ENCODE assay signal across 24 cellular contexts in the genomic region with DNA sequence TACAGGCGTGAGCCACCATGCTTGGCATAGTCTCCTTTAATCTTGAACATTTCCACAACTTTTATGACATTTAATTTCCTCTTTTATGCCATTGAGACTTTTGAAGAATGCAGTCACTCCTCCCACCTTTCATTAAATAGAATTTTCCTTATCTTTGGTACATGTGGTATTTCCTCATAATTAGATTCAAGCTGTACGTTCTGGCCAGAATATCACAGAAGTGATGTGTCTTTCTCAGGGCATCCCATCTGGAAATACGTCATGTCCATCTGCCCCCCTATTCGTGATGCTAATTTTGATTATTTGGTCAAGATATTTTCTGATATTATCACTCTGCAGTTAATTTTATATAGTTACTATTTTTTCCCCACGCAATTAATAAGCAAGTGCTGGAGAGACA.
"Had no signal": no experiment of that assay in that cellular context is flagged by ENCODE, and none has a peak within 500 bp of the region (broad histone marks: within the 10 kb centered on the region; RNA-seq: fewer than 3 reads in every experiment).

No MANE protein-coding gene starts in this region.

- ATAC-seq: activated naive CD4-positive, alpha-beta T cell treated with anti-CD3 and anti-CD28 coated beads, Interleukin-2, amount 50 U/mL, for 72 hours; left colon; right lobe of liver; stimulated activated naive CD8-positive, alpha-beta T cell treated with anti-CD3 and anti-CD28 coated beads, Interleukin-15, Interleukin-2, amounts not matched to agents 100 U/mL and 50 U/mL, for 24 hours had no signal

- H3K36me3 Mint-ChIP-seq: brain had no signal

- DNase-seq: activated CD4-positive, alpha-beta memory T cell treated with anti-CD3 and anti-CD28 coated beads for 36 hours; activated CD4-positive, alpha-beta T cell treated with anti-CD3 and anti-CD28 coated beads, Interleukin-2, amount 10 ng/mL, durations not matched to agents 24 days and 14 days; activated CD4-positive, CD25-positive, alpha-beta regulatory T cell treated with anti-CD3 and anti-CD28 coated beads, Interleukin-2, amount 50 U/mL, for 72 hours; activated CD8-positive, alpha-beta memory T cell treated with anti-CD3 and anti-CD28 coated beads, Interleukin-2, amount 50 U/mL, for 4 hours; activated effector memory CD4-positive, alpha-beta T cell treated with anti-CD3 and anti-CD28 coated beads, Interleukin-2, amount 50 U/mL, for 16 hours; activated T-cell treated with anti-CD3 and anti-CD28 coated beads, Interleukin-2, amount 50 U/mL, for 1 hour; cortex of kidney; head of caudate nucleus; hippocampal formation; kidney; left colon; mammary epithelial cell; naive B cell; posterior cingulate gyrus; right lobe of liver; stimulated activated CD4-positive, alpha-beta T cell treated with anti-CD3 and anti-CD28 coated beads, Interleukin-12 subunit alpha, Interleukin-12 subunit beta, amount 100 ng/mL, for 4 hours; stimulated activated CD4-positive, alpha-beta T cell treated with anti-CD3 and anti-CD28 coated beads, Interleukin-4, amount 100 ng/mL, for 1 hour; stimulated activated naive CD8-positive, alpha-beta T cell treated with anti-CD3 and anti-CD28 coated beads, Interleukin-15, Interleukin-2, amounts not matched to agents 100 U/mL and 50 U/mL, for 24 hours; T-helper 1 cell; testis; transverse colon had no signal

- H3K27me3 Mint-ChIP-seq: activated CD4-positive, alpha-beta memory T cell treated with anti-CD3 and anti-CD28 coated beads for 36 hours; activated CD4-positive, alpha-beta T cell treated with anti-CD3 and anti-CD28 coated beads, Interleukin-2, amount 10 ng/mL, durations not matched to agents 24 days and 14 days; naive B cell had no signal

- H3K4me3 Mint-ChIP-seq: activated CD4-positive, alpha-beta memory T cell treated with anti-CD3 and anti-CD28 coated beads for 36 hours; activated CD4-positive, alpha-beta T cell treated with anti-CD3 and anti-CD28 coated beads, Interleukin-2, amount 10 ng/mL, durations not matched to agents 24 days and 14 days; activated T-helper 1 cell treated with anti-CD3 and anti-CD28 coated beads, Interleukin-12 subunit alpha, Interleukin-12 subunit beta, Interleukin-2, Interleukin-4 antibody, amounts not matched to agents 30 ng/mL and 10 ng/mL and 1 ng/mL, durations not matched to agents 14 hours and 24 hours and 36 hours; brain had no signal

- H3K9me3 Mint-ChIP-seq: activated CD4-positive, alpha-beta memory T cell treated with anti-CD3 and anti-CD28 coated beads for 36 hours; activated CD4-positive, alpha-beta T cell treated with anti-CD3 and anti-CD28 coated beads, Interleukin-2, amount 10 ng/mL, durations not matched to agents 24 days and 14 days; activated naive CD4-positive, alpha-beta T cell treated with anti-CD3 and anti-CD28 coated beads, Interleukin-2, amount 50 U/mL, for 72 hours; activated T-helper 1 cell treated with anti-CD3 and anti-CD28 coated beads, Interleukin-12 subunit alpha, Interleukin-12 subunit beta, Interleukin-2, Interleukin-4 antibody, amounts not matched to agents 30 ng/mL and 10 ng/mL and 1 ng/mL, durations not matched to agents 14 hours and 24 hours and 36 hours; brain; naive B cell had no signal

- H3K27ac Mint-ChIP-seq: activated CD4-positive, alpha-beta memory T cell treated with anti-CD3 and anti-CD28 coated beads for 36 hours; activated CD4-positive, alpha-beta T cell treated with anti-CD3 and anti-CD28 coated beads, Interleukin-2, amount 10 ng/mL, durations not matched to agents 24 days and 14 days; activated naive CD4-positive, alpha-beta T cell treated with anti-CD3 and anti-CD28 coated beads, Interleukin-2, amount 50 U/mL, for 72 hours; activated T-helper 1 cell treated with anti-CD3 and anti-CD28 coated beads, Interleukin-12 subunit alpha, Interleukin-12 subunit beta, Interleukin-2, Interleukin-4 antibody, amounts not matched to agents 30 ng/mL and 10 ng/mL and 1 ng/mL, durations not matched to agents 14 hours and 24 hours and 36 hours; brain had no signal
